Comparison of ENCODE assay signal across 34 cellular contexts in the genomic region with DNA sequence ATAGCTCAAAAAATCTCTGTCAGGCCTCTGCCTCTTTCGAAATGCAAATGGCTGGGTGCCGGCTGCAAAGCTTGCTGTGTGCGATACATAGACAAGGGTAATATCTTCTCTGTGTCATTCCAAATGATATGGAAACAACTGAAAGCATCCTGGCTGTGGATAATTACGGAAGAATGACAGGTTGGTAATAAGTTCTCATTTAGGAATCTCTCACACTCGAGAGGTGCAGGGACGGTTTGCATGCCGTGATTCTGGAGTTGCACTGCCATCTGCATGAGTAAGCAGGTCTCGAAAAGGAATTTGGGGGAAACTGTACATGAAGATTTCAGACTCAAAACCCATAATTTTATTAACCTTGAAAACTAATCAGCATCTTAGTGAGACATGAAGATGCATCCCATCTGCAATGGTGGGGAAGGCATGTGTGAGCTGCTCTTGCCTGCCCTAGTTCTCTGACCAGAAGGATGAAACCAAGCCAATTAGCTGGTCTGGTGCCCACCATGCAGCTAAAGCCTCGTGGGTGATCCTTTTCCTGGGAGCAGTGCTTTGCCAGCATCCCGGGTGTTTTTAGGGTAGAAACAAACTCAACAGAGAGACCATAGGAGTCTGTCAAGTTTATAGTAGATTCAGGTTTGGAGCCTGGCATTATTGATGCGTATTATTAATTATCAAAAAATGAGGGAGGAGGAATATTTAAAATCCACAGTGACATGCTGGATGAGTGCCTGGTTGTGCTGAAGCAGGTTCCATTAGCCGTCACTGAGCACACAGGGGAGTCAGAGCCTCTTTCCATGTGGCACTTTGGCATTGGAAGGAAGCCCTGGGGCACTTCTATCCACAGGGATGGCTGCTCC.
"Had no signal": no experiment of that assay in that cellular context is flagged by ENCODE, and none has a peak within 500 bp of the region (broad histone marks: within the 10 kb centered on the region; RNA-seq: fewer than 3 reads in every experiment).

No MANE protein-coding gene starts in this region.

- FAIRE-seq: colon had no signal

- H3K27ac ChIP-seq: adrenal gland, body of pancreas, esophagus muscularis mucosa, foreskin keratinocyte, gastrocnemius medialis, heart right ventricle, WERI-Rb-1 had no signal

- H3K4me3 ChIP-seq: adrenal gland, body of pancreas, esophagus muscularis mucosa, gastrocnemius medialis, heart right ventricle had no signal

- H3K4me1 ChIP-seq: adrenal gland, body of pancreas, esophagus muscularis mucosa, foreskin keratinocyte, gastrocnemius medialis, heart right ventricle had no signal

- H3K27me3 ChIP-seq: adrenal gland, body of pancreas, foreskin keratinocyte, gastrocnemius medialis had no signal

- ATAC-seq: activated CD4-positive, CD25-positive, alpha-beta regulatory T cell treated with anti-CD3 and anti-CD28 coated beads, Interleukin-2, amount 50 U/mL, for 24 hours; activated CD8-positive, alpha-beta memory T cell treated with anti-CD3 and anti-CD28 coated beads, Interleukin-2, amount 10 ng/mL, durations not matched to agents 7 days and 5 days; activated CD8-positive, alpha-beta T cell treated with anti-CD3 and anti-CD28 coated beads, Interleukin-2, amount 10 ng/mL, durations not matched to agents 7 days and 5 days; activated naive CD8-positive, alpha-beta T cell treated with anti-CD3 and anti-CD28 coated beads, Interleukin-2, amount 50 U/mL, for 24 hours; body of pancreas; effector memory CD8-positive, alpha-beta T cell; foreskin keratinocyte; gastrocnemius medialis; T-helper 17 cell had no signal

- H3K36me3 ChIP-seq: adrenal gland, esophagus muscularis mucosa, gastrocnemius medialis, heart right ventricle, WERI-Rb-1 had no signal

- DNase-seq: activated B cell treated with CpG ODN at 0.5 μM for 24 hours; activated CD4-positive, alpha-beta memory T cell treated with anti-CD3 and anti-CD28 coated beads for 36 hours; activated CD4-positive, alpha-beta T cell treated with anti-CD3 and anti-CD28 coated beads for 48 hours; activated CD4-positive, alpha-beta T cell treated with anti-CD3 and anti-CD28 coated beads, Interleukin-2, amount 50 U/mL, for 1 hour; activated CD8-positive, alpha-beta memory T cell treated with anti-CD3 and anti-CD28 coated beads, Interleukin-2, amount 10 ng/mL, durations not matched to agents 7 days and 5 days; activated CD8-positive, alpha-beta memory T cell treated with anti-CD3 and anti-CD28 coated beads, Interleukin-2, amount 50 U/mL, for 4 hours; activated CD8-positive, alpha-beta T cell treated with anti-CD3 and anti-CD28 coated beads, Interleukin-2, amount 10 ng/mL, durations not matched to agents 7 days and 5 days; activated effector memory CD4-positive, alpha-beta T cell treated with anti-CD3 and anti-CD28 coated beads, Interleukin-2, amount 50 U/mL, for 16 hours; activated naive CD4-positive, alpha-beta T cell treated with anti-CD3 and anti-CD28 coated beads for 36 hours; activated naive CD8-positive, alpha-beta T cell treated with anti-CD3 and anti-CD28 coated beads for 36 hours; activated naive CD8-positive, alpha-beta T cell treated with anti-CD3 and anti-CD28 coated beads, Interleukin-2, amount 50 U/mL, for 24 hours; activated T-cell treated with anti-CD3 and anti-CD28 coated beads, Interleukin-2, amount 50 U/mL, for 1 hour; activated T-cell treated with anti-CD3 and anti-CD28 coated beads, Interleukin-2, amount 50 U/mL, for 48 hours; adrenal gland; amygdala; aorta; body of pancreas; central memory CD4-positive, alpha-beta T cell; cortex of kidney; dermis blood vessel endothelial cell; effector CD4-positive, alpha-beta T cell; effector memory CD8-positive, alpha-beta T cell; erythroblast; foreskin keratinocyte; gastrocnemius medialis; glutamatergic neuron; heart right ventricle; T-helper 1 cell; T-helper 17 cell; T1000; WERI-Rb-1 had no signal

- H3K9me3 ChIP-seq: adrenal gland, body of pancreas, esophagus muscularis mucosa, gastrocnemius medialis, heart right ventricle had no signal
